10 cellular contexts compared by ENCODE assay signal in the genomic region with DNA sequence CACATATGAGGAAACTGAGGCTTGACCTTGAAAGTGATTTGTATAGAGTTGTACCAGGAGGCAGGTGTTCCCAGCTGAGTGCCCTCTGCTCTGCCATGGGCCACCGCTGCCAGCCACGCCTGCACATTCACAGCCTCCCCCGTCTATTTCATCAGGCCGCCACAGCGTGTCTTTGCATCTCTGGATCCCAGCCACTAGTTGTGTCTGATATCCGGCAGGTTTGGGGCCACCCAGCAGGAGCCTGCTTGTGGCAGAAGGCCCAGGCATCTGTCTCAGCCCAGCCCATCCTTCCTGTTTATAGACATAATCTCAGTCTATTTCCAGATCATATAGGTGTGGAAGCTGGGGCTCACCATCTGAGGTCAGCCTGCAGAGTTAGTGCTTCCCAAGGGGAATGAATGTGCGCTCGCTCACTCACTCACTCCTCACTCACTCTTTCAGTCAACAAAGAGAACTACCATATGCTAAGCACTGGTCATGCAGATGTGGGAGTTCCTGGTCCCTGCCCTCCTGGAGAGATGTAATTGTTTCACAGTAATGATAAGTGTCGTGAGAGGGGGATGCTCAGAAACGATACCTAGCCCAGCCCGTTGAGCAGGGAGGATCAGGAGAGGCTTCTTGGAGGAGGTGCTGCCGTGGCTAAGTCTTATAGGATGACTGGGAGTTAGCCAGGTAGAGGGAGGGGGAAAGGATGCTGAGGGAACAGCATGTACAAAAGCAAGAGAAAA.
DNase-seq lines count a peak whose midpoint lies in the region; ATAC-seq lines count a peak whose summit lies in the region.
"Had no signal": no experiment of that assay in that cellular context is flagged by ENCODE, and none has a peak within 500 bp of the region (broad histone marks: within the 10 kb centered on the region; RNA-seq: fewer than 3 reads in every experiment).

No MANE protein-coding gene starts in this region.

- H3K9me3 ChIP-seq in T-helper 17 cell (ENCODE audit: control insufficient read depth, low read length, poor library complexity, severe bottlenecking): no peaks in the 10 kb centered on the region
- H3K9me3 ChIP-seq: testis had no signal

- DNase-seq in NCI-H2227 (lab: John Stamatoyannopoulos, UW; ENCODE audit: unreplicated experiment) (peak; percentile 4), NCI-H2227 treated with DMSO at 0.1 percent for 48 hours (lab: John Stamatoyannopoulos, UW) (no peak), T-helper 17 cell (no peak), CD1c-positive myeloid dendritic cell (ENCODE audit: extremely low spot score) (no peak), NCI-H1092 treated with DMSO at 0.1 percent for 48 hours (lab: John Stamatoyannopoulos, UW) (no peak)
- peak; percentile 15 to 30 for DNase-seq in stimulated activated CD4-positive, alpha-beta T cell treated with anti-CD3 and anti-CD28 coated beads, Interleukin-2, amount 100 ng/mL, for 24 hours
- DNase-seq: NCI-H226, testis had no signal

- peak overlapping the region; percentile 70 for H3K27ac Mint-ChIP-seq in T-helper 17 cell

- H3K4me1 Mint-ChIP-seq in T-helper 17 cell: peaks cover 42% of the 10 kb centered on the region

- H3K27me3 Mint-ChIP-seq in T-helper 17 cell: peaks cover 13% of the 10 kb centered on the region

- H3K36me3 Mint-ChIP-seq in T-helper 17 cell (ENCODE audit: low read depth): no peaks in the 10 kb centered on the region

- ATAC-seq in T-helper 17 cell: peak; percentile 79
- ATAC-seq in esophagus mucosa: peak; percentile 23
- ATAC-seq in HG03432 (IDR thresholded peaks at IDR 0.05; ENCODE audit: unreplicated experiment): no peak

- peak overlapping the region; percentile 47 for H3K4me3 Mint-ChIP-seq in T-helper 17 cell

Comparison
In these comparisons a context has a peak if more than half of its experiments do, and no peak if none do; other contexts are left out.
1. DNase-seq: peak in NCI-H2227 (single experiment) and stimulated activated CD4-positive, alpha-beta T cell treated with anti-CD3 and anti-CD28 coated beads, Interleukin-2, amount 100 ng/mL, for 24 hours (2 of 2); none in NCI-H2227 treated with DMSO at 0.1 percent for 48 hours (single experiment), T-helper 17 cell (0 of 3), CD1c-positive myeloid dendritic cell (single experiment) and NCI-H1092 treated with DMSO at 0.1 percent for 48 hours (single experiment).